Comparison of ENCODE assay signal across 11 cellular contexts in genomic region chr12:108234155-108234554, GRCh38.
A peak's percentile ranks its signal among the peaks of the same experiment; 100 is the strongest.
DNase-seq lines count a peak whose midpoint lies in the region; ATAC-seq and TF ChIP-seq lines count a peak whose summit lies in the region.
"Had no signal": no experiment of that assay in that cellular context is flagged by ENCODE, and none has a peak within 500 bp of the region (broad histone marks: within the 10 kb centered on the region; RNA-seq: fewer than 3 reads in every experiment).

No MANE protein-coding gene starts in this region.

- no peaks in the 10 kb centered on the region for H3K79me2 ChIP-seq in Loucy (ENCODE audit: insufficient read depth, low read length)
- H3K79me2 ChIP-seq in osteoblast (ENCODE audit: insufficient read depth, low read length): no peaks in the 10 kb centered on the region

- H3K4me3 ChIP-seq in Loucy (ENCODE audit: low read length, poor library complexity, severe bottlenecking): no peak overlapping the region
- no peak overlapping the region for H3K4me3 ChIP-seq in fibroblast of mammary gland (ENCODE audit: control insufficient read depth, low read depth, low read length)
- no peak overlapping the region for H3K4me3 ChIP-seq in osteoblast (ENCODE audit: insufficient read depth, low read length)
- H3K4me3 ChIP-seq in foreskin fibroblast (ENCODE audit: low read depth in 1 of 2, low read length in 2 of 2): no peak overlapping the region
- H3K4me3 ChIP-seq: lung had no signal

- H4K20me1 ChIP-seq in Loucy (ENCODE audit: insufficient read depth, low read length, poor library complexity, severe bottlenecking) (no peaks in the 10 kb centered on the region), osteoblast (ENCODE audit: insufficient read depth, low read length) (no peaks in the 10 kb centered on the region)

- H3F3A ChIP-seq in Loucy (ENCODE audit: low read depth): no peaks in the 10 kb centered on the region

- TF ChIP-seq CTCF in Loucy (conservative IDR thresholded peaks at IDR 0.05; ENCODE audit: low read length) (peak; percentile 47), fibroblast of mammary gland (conservative IDR thresholded peaks at IDR 0.05; ENCODE audit: control insufficient read depth, insufficient read depth, low read depth, low read length) (peak; percentile 11), osteoblast (IDR thresholded peaks at IDR 0.05; ENCODE audit: extremely low read depth, low read depth, low read length) (peak; percentile 51), foreskin fibroblast (IDR thresholded peaks at IDR 0.05; ENCODE audit: low read depth, low read length) (no peak)

- H3K36me3 ChIP-seq in Loucy (ENCODE audit: insufficient read depth, low read length) (no peaks in the 10 kb centered on the region), osteoblast (ENCODE audit: insufficient read depth, low read length) (no peaks in the 10 kb centered on the region)

- H3K9me3 ChIP-seq in Loucy (ENCODE audit: insufficient read depth, low read depth, low read length): no peaks in the 10 kb centered on the region
- peaks cover 4% of the 10 kb centered on the region for H3K9me3 ChIP-seq in osteoblast (ENCODE audit: low read depth, low read length)

- no peak overlapping the region for H3K9ac ChIP-seq in Loucy (ENCODE audit: low read depth, low read length, poor library complexity, severe bottlenecking)

- no peaks in the 10 kb centered on the region for H3K4me1 ChIP-seq in Loucy (ENCODE audit: insufficient read depth, low read length, poor library complexity, severe bottlenecking)
- H3K4me1 ChIP-seq in osteoblast (ENCODE audit: insufficient read depth, low read length): no peaks in the 10 kb centered on the region

- ATAC-seq in GM19455 (IDR thresholded peaks at IDR 0.05; ENCODE audit: unreplicated experiment) (no peak), HG03521 (IDR thresholded peaks at IDR 0.05; ENCODE audit: unreplicated experiment) (no peak)

- no peak overlapping the region for H3K4me2 ChIP-seq in Loucy (ENCODE audit: low read depth, low read length, poor library complexity, severe bottlenecking)
- no peak overlapping the region for H3K4me2 ChIP-seq in osteoblast (ENCODE audit: insufficient read depth, low read length)

- H2AFZ ChIP-seq in Loucy (ENCODE audit: low read length) (no peak overlapping the region), osteoblast (ENCODE audit: low read length) (no peak overlapping the region)

- peak; percentile 3 for DNase-seq in EH (ENCODE audit: low read depth)
- peak; percentile 10 for DNase-seq in fibroblast of mammary gland (ENCODE audit: low read depth)
- no peak for DNase-seq in osteoblast (ENCODE audit: insufficient read length, low spot score, missing footprints)
- no peak for DNase-seq in NCI-H1694 treated with DMSO at 0.1 percent for 48 hours (lab: John Stamatoyannopoulos, UW)
- no peak for DNase-seq in foreskin fibroblast
- DNase-seq: COR-L47, NCI-H2029 treated with DMSO at 0.1 percent for 48 hours had no signal

- H3K27me3 ChIP-seq in Loucy (ENCODE audit: insufficient read depth, low read length, poor library complexity, severe bottlenecking) (peaks cover 4% of the 10 kb centered on the region), osteoblast (ENCODE audit: insufficient read depth, low read length) (peaks cover 7% of the 10 kb centered on the region)

- no peaks in the 10 kb centered on the region for H3K9me2 ChIP-seq in Loucy (replicated peaks; ENCODE audit: low read depth, low read length)

- H3K27ac ChIP-seq in osteoblast (ENCODE audit: low read depth, low read length): no peak overlapping the region

Comparison
In these comparisons a context has a peak if more than half of its experiments do, and no peak if none do; other contexts are left out.
1. DNase-seq: peak in EH (single experiment) and fibroblast of mammary gland (single experiment); none in osteoblast (single experiment), NCI-H1694 treated with DMSO at 0.1 percent for 48 hours (single experiment) and foreskin fibroblast (0 of 2).